27 cellular contexts compared by ENCODE assay signal in genomic region chr1:37175666-37176215, GRCh38.
"Had no signal": no experiment of that assay in that cellular context is flagged by ENCODE, and none has a peak within 500 bp of the region (broad histone marks: within the 10 kb centered on the region; RNA-seq: fewer than 3 reads in every experiment).

No MANE protein-coding gene starts in this region.

- H3K27ac ChIP-seq: brain microvascular endothelial cell, SJCRH30, SK-N-MC, WERI-Rb-1 had no signal

- H3K36me3 ChIP-seq: brain microvascular endothelial cell, SJCRH30, WERI-Rb-1 had no signal

- H3K9me3 ChIP-seq: SJCRH30 had no signal

- H3K4me3 ChIP-seq: SJCRH30, SK-N-MC had no signal

- H3K27me3 ChIP-seq: brain microvascular endothelial cell had no signal

- H3K4me1 ChIP-seq: SJCRH30 had no signal

- ATAC-seq: activated CD8-positive, alpha-beta T cell treated with anti-CD3 and anti-CD28 coated beads for 36 hours; activated T-cell treated with anti-CD3 and anti-CD28 coated beads, Interleukin-2, amount 50 U/mL, for 72 hours; activated T-helper 17 cell treated with anti-CD3 and anti-CD28 coated beads, Interleukin-2, amount 50 U/mL, for 72 hours; Panc1 had no signal

- DNase-seq: activated CD4-positive, alpha-beta T cell treated with anti-CD3 and anti-CD28 coated beads, Interleukin-2, amount 50 U/mL, for 4 hours; activated CD8-positive, alpha-beta T cell treated with anti-CD3 and anti-CD28 coated beads for 36 hours; activated effector memory CD4-positive, alpha-beta T cell treated with anti-CD3 and anti-CD28 coated beads, Interleukin-2, amount 50 U/mL, for 16 hours; activated naive CD4-positive, alpha-beta T cell; activated naive CD4-positive, alpha-beta T cell treated with anti-CD3 and anti-CD28 coated beads, Interleukin-2, amount 50 U/mL, for 16 hours; activated naive CD8-positive, alpha-beta T cell treated with anti-CD3 and anti-CD28 coated beads for 36 hours; activated T-cell treated with anti-CD3 and anti-CD28 coated beads, Interleukin-2, amount 50 U/mL, for 1 hour; activated T-cell treated with anti-CD3 and anti-CD28 coated beads, Interleukin-2, amount 50 U/mL, for 72 hours; amniotic stem cell; aorta; brain microvascular endothelial cell; central memory CD4-positive, alpha-beta T cell; NCI-H1092 treated with DMSO at 0.1 percent for 48 hours; NCI-H1417; NCI-H1694; NCI-H1930; NCI-H2081 treated with DMSO at 0.1 percent for 48 hours; NCI-H226; NCI-H446 treated with DMSO at 0.1 percent for 48 hours; NCI-H524; SHP77; SJCRH30; T1000 had no signal
